ENCODE assay signal across 2 cellular contexts in genomic region chr5:176538505-176538806, GRCh38.
TF ChIP-seq lines count a peak whose summit lies in the region.

No MANE protein-coding gene starts in this region.

TF ChIP-seq in A549, 52 proteins besides CTCF, POLR2A, EP300 and RAD21:
- TF ChIP-seq MAX (IDR thresholded peaks at IDR 0.05) = no peak
- TF ChIP-seq ESRRA (IDR thresholded peaks at IDR 0.05; ENCODE audit: borderline replicate concordance, low read length) = no peak
- TF ChIP-seq PBX3 (IDR thresholded peaks at IDR 0.05) = no peak
- no peak for TF ChIP-seq RCOR1 (IDR thresholded peaks at IDR 0.05; ENCODE audit: low read depth, low read length)
- no peak for TF ChIP-seq ELK1 (IDR thresholded peaks at IDR 0.05; ENCODE audit: low read depth, low read length)
- no peak for TF ChIP-seq CBX2 (IDR thresholded peaks at IDR 0.05; ENCODE audit: borderline replicate concordance, low read depth)
- TF ChIP-seq KDM5A (IDR thresholded peaks at IDR 0.05) = no peak
- no peak for TF ChIP-seq HDAC2 (IDR thresholded peaks at IDR 0.05)

TF ChIP-seq in GM12878, 131 proteins besides CTCF, POLR2A, EP300 and RAD21:
- no peak for TF ChIP-seq YY1 (IDR thresholded peaks at IDR 0.05; ENCODE audit: low read depth, low read length)
- no peak for TF ChIP-seq SUPT20H (IDR thresholded peaks at IDR 0.05; ENCODE audit: borderline replicate concordance, control insufficient read depth, low read depth, low read length)
- TF ChIP-seq JUNB (IDR thresholded peaks at IDR 0.05) = no peak
- no peak for TF ChIP-seq SIN3A (IDR thresholded peaks at IDR 0.05; ENCODE audit: low read depth, low read length)
- no peak for TF ChIP-seq ZNF592 (IDR thresholded peaks at IDR 0.05)
- TF ChIP-seq MXI1 (IDR thresholded peaks at IDR 0.05; ENCODE audit: low read depth, low read length) = no peak
- no peak for TF ChIP-seq KAT2A (conservative IDR thresholded peaks at IDR 0.05; ENCODE audit: control insufficient read depth, low read depth, low read length)
- no peak for TF ChIP-seq ZSCAN29 (IDR thresholded peaks at IDR 0.05)
- TF ChIP-seq CHD4 (IDR thresholded peaks at IDR 0.05) = no peak
- no peak for TF ChIP-seq ZBED1 (IDR thresholded peaks at IDR 0.05; ENCODE audit: borderline replicate concordance)
- no peak for TF ChIP-seq SMARCA5 (IDR thresholded peaks at IDR 0.05)
- no peak for TF ChIP-seq KLF5 (IDR thresholded peaks at IDR 0.05; ENCODE audit: partially characterized antibody)
- TF ChIP-seq IRF3 (IDR thresholded peaks at IDR 0.05) = no peak
